In the genomic region with DNA sequence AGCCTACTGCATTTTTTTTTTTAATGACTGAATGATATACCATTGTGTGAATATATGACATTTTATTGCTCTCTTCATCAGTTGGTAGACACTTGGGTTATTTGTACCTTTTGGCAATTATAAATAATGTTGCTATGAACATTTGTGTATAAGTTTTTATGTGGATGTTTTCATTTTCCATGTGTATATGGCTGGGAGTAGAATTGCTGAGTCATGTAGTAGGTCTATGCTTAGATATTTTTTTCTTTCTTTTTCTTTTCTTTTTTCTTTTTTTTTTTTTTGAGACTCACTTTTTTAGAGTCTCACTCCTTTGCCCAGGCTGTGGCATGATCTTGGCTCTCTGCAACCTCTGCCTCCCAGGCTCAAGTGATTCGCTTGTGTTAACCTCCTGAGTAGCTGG, we compare ENCODE assay signal across 1 cellular context.
TF ChIP-seq lines count a peak whose summit lies in the region.

No MANE protein-coding gene starts in this region.

TF ChIP-seq in K562, 482 proteins besides CTCF, POLR2A, EP300 and RAD21 (continued from another document and continues in another):
- TF ChIP-seq, protein P1, sequence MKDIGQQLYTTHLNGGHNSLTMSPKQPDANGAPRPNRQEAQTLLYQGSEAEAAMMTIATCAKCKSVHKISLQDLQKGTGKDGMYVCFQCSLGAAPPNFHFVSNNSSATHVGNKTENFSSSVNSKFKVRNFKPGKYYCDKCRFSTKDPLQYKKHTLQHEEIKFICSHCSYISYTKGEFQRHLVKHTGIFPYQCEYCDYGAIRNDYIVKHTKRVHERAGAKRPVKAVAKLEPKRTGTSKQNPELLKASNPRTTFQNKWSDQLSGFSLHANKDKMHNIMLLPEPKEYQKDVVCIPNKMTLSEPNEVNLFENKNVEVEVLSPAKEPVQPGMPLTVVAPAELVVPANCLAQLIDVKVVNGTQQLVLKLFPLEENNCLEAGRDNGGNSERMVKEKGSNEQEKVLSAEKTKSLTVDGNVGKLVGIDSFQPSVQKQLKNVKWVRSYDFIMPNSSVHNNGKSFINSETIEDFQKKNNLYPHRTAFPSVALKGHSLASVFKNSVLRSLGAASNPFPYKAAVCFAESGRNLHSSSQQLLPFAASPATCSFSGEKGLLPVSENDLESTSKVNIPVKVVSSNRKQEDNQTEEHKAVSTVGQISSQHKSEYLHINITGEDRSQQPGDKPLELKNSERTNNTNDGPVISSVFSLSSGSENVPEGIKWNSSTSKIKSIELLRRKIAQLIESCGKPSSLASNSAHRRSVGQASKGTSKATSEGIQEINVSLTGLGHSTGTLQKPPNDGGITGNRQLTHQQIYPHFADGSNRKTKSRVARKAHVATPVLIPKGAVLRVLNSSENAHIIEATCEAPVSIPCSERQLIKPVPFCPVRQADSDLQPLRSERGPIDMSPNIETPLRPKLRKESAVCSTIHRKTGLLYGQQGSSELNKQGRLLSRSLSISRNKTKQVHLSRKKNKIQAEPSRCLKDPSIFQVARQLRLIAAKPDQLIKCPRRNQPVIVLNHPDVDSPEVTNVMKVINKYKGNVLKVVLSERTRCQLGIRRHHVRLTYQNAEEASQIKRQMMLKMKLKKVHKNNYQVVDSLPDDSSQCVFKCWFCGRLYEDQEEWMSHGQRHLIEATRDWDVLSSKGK (CRISPR knock-in tag; IDR thresholded peaks at IDR 0.05) = no peak
- TF ChIP-seq SMAD3 (CRISPR knock-in tag; conservative IDR thresholded peaks at IDR 0.05) (no peak), ZBTB5 (IDR thresholded peaks at IDR 0.05) (no peak), VEZF1 (CRISPR knock-in tag; IDR thresholded peaks at IDR 0.05) (no peak), DPF2 (IDR thresholded peaks at IDR 0.05) (0 out of 2 replicates have a peak, but pooled peaks have one; percentile 38), ZNF431 (CRISPR knock-in tag; IDR thresholded peaks at IDR 0.05) (no peak), THRAP3 (IDR thresholded peaks at IDR 0.05; ENCODE audit: borderline replicate concordance) (no peak), DACH1 (IDR thresholded peaks at IDR 0.05; ENCODE audit: partially characterized antibody) (no peak), BACH1 (tag; IDR thresholded peaks at IDR 0.05) (peak; percentile 79), ZNF253 (CRISPR knock-in tag; conservative IDR thresholded peaks at IDR 0.05) (no peak), FOXA1 (IDR thresholded peaks at IDR 0.05; ENCODE audit: borderline replicate concordance) (no peak), PHB (CRISPR knock-in tag; IDR thresholded peaks at IDR 0.05) (no peak), CBFA2T2 (conservative IDR thresholded peaks at IDR 0.05) (no peak), RBM25 (IDR thresholded peaks at IDR 0.05; ENCODE audit: low read depth, low read length, severe bottlenecking) (no peak), ZNF232 (CRISPR knock-in tag; IDR thresholded peaks at IDR 0.05) (no peak), GATAD2B (IDR thresholded peaks at IDR 0.05; ENCODE audit: borderline replicate concordance) (no peak), ZNF133 (CRISPR knock-in tag; IDR thresholded peaks at IDR 0.05) (no peak), ZNF316 (IDR thresholded peaks at IDR 0.05) (peak; percentile 99), MEF2D (tag; conservative IDR thresholded peaks at IDR 0.05; ENCODE audit: low read depth) (no peak), GTF3C2 (IDR thresholded peaks at IDR 0.05; ENCODE audit: borderline replicate concordance, extremely low read depth, insufficient read length) (no peak), ELF2 (CRISPR knock-in tag; IDR thresholded peaks at IDR 0.05) (no peak), ZNF184 (CRISPR knock-in tag; IDR thresholded peaks at IDR 0.05) (no peak), MAFG (tag; conservative IDR thresholded peaks at IDR 0.05) (peak; percentile 99), SP1 (CRISPR knock-in tag; IDR thresholded peaks at IDR 0.05) (no peak), PPARD (CRISPR knock-in tag; IDR thresholded peaks at IDR 0.05) (no peak), MAFF (IDR thresholded peaks at IDR 0.05; ENCODE audit: low read length) (peak; percentile 92), ZNF778 (CRISPR knock-in tag; IDR thresholded peaks at IDR 0.05) (no peak), SAP30 (IDR thresholded peaks at IDR 0.05; ENCODE audit: borderline replicate concordance, insufficient read depth, low read depth, low read length, poor library complexity, severe bottlenecking) (no peak), CHD4 (IDR thresholded peaks at IDR 0.05; ENCODE audit: insufficient read depth, insufficient replicate concordance, low read depth, low read length, poor library complexity, severe bottlenecking) (no peak), NFE2L1 (tag; IDR thresholded peaks at IDR 0.05; ENCODE audit: borderline replicate concordance, low read depth) (peak; percentile 96), L3MBTL2 (IDR thresholded peaks at IDR 0.05) (no peak), SMARCA4 (IDR thresholded peaks at IDR 0.05) (peak; percentile 48; the same call in 1 of the 2 replicates), BCOR (IDR thresholded peaks at IDR 0.05) (no peak), CCNT2 (IDR thresholded peaks at IDR 0.05; ENCODE audit: borderline replicate concordance, extremely low read depth, insufficient read length, low read depth, low read length) (no peak), NFYB (IDR thresholded peaks at IDR 0.05; ENCODE audit: extremely low read depth, insufficient read length) (no peak), ESRRB (CRISPR knock-in tag; IDR thresholded peaks at IDR 0.05; ENCODE audit: borderline replicate concordance) (no peak), ZNF140 (CRISPR knock-in tag; IDR thresholded peaks at IDR 0.05) (no peak), HDAC3 (IDR thresholded peaks at IDR 0.05; ENCODE audit: borderline replicate concordance, partially characterized antibody) (no peak), NBN (IDR thresholded peaks at IDR 0.05; ENCODE audit: low read depth) (no peak), SMC3 (conservative IDR thresholded peaks at IDR 0.05; ENCODE audit: insufficient read depth, low read depth, low read length) (no peak)
- TF ChIP-seq, protein P2, sequence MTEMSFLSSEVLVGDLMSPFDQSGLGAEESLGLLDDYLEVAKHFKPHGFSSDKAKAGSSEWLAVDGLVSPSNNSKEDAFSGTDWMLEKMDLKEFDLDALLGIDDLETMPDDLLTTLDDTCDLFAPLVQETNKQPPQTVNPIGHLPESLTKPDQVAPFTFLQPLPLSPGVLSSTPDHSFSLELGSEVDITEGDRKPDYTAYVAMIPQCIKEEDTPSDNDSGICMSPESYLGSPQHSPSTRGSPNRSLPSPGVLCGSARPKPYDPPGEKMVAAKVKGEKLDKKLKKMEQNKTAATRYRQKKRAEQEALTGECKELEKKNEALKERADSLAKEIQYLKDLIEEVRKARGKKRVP (CRISPR knock-in tag; IDR thresholded peaks at IDR 0.05) = no peak
- TF ChIP-seq, protein P3, sequence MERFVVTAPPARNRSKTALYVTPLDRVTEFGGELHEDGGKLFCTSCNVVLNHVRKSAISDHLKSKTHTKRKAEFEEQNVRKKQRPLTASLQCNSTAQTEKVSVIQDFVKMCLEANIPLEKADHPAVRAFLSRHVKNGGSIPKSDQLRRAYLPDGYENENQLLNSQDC (CRISPR knock-in tag; IDR thresholded peaks at IDR 0.05) = no peak
- TF ChIP-seq, protein P4, sequence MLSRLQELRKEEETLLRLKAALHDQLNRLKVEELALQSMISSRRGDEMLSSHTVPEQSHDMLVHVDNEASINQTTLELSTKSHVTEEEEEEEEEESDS (CRISPR knock-in tag; IDR thresholded peaks at IDR 0.05) = no peak
- TF ChIP-seq, protein P5, sequence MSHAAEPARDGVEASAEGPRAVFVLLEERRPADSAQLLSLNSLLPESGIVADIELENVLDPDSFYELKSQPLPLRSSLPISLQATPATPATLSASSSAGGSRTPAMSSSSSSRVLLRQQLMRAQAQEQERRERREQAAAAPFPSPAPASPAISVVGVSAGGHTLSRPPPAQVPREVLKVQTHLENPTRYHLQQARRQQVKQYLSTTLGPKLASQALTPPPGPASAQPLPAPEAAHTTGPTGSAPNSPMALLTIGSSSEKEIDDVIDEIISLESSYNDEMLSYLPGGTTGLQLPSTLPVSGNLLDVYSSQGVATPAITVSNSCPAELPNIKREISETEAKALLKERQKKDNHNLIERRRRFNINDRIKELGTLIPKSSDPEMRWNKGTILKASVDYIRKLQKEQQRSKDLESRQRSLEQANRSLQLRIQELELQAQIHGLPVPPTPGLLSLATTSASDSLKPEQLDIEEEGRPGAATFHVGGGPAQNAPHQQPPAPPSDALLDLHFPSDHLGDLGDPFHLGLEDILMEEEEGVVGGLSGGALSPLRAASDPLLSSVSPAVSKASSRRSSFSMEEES (CRISPR knock-in tag; IDR thresholded peaks at IDR 0.05) = no peak
- TF ChIP-seq, protein P6, sequence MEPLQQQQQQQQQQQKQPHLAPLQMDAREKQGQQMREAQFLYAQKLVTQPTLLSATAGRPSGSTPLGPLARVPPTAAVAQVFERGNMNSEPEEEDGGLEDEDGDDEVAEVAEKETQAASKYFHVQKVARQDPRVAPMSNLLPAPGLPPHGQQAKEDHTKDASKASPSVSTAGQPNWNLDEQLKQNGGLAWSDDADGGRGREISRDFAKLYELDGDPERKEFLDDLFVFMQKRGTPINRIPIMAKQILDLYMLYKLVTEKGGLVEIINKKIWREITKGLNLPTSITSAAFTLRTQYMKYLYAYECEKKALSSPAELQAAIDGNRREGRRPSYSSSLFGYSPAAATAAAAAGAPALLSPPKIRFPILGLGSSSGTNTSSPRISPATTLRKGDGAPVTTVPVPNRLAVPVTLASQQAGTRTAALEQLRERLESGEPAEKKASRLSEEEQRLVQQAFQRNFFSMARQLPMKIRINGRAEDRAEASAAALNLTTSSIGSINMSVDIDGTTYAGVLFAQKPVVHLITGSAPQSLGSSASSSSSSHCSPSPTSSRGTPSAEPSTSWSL (CRISPR knock-in tag; IDR thresholded peaks at IDR 0.05; ENCODE audit: borderline replicate concordance) = no peak
- TF ChIP-seq, protein P7, sequence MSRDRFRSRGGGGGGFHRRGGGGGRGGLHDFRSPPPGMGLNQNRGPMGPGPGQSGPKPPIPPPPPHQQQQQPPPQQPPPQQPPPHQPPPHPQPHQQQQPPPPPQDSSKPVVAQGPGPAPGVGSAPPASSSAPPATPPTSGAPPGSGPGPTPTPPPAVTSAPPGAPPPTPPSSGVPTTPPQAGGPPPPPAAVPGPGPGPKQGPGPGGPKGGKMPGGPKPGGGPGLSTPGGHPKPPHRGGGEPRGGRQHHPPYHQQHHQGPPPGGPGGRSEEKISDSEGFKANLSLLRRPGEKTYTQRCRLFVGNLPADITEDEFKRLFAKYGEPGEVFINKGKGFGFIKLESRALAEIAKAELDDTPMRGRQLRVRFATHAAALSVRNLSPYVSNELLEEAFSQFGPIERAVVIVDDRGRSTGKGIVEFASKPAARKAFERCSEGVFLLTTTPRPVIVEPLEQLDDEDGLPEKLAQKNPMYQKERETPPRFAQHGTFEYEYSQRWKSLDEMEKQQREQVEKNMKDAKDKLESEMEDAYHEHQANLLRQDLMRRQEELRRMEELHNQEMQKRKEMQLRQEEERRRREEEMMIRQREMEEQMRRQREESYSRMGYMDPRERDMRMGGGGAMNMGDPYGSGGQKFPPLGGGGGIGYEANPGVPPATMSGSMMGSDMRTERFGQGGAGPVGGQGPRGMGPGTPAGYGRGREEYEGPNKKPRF (IDR thresholded peaks at IDR 0.05; ENCODE audit: low read depth, low read length) = no peak
